In the genomic region with DNA sequence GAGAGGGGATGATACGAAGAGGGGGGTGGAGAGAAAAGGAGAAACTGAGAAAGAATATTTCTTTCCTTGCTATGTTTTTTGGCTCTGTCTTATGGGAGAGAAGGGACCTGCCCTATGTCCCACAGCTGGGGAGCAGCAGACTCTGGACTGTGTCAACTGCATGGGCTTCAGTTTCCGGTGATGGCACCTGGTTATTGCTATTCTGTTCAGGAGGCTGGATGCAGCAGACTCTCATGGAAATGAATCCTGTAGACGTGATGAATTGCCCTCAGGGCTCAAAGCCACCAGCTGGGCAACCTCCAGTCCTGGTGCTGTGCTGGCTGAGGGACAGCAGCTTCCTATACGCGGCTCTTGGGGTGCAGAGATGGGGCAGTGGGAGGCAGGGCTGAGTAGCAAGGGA, we compare ENCODE assay signal across 29 cellular contexts.
"Had no signal": no experiment of that assay in that cellular context is flagged by ENCODE, and none has a peak within 500 bp of the region (broad histone marks: within the 10 kb centered on the region; RNA-seq: fewer than 3 reads in every experiment).

No MANE protein-coding gene starts in this region.

- H3K4me3 Mint-ChIP-seq: dendritic cell treated with granulocyte-macrophage colony-stimulating factor and Interleukin-4, amounts not matched to agents 40 ng/mL and 50 ng/mL, for 4 days; endodermal cell; mesothelial cell of epicardium; naive B cell; natural killer cell treated with Interleukin-12 subunit alpha and Interleukin-12 subunit beta and Interleukin-15 and Interleukin-18, amount 100 ng/mL, for 72 hours; neural crest cell; stimulated activated memory B cell treated with anti-CD40 and anti-IgM and Interleukin-4, amounts not matched to agents 10 μg/mL and 1 μg/mL and 100 μg/mL, for 72 hours; type B pancreatic cell had no signal

- H3K4me1 Mint-ChIP-seq: endodermal cell; mesothelial cell of epicardium; naive B cell; neural crest cell; stimulated activated memory B cell treated with anti-CD40 and anti-IgM and Interleukin-4, amounts not matched to agents 10 μg/mL and 1 μg/mL and 100 μg/mL, for 72 hours had no signal

- H3K27ac Mint-ChIP-seq: dendritic cell treated with granulocyte-macrophage colony-stimulating factor and Interleukin-4, amounts not matched to agents 40 ng/mL and 50 ng/mL, for 4 days; endodermal cell; mesothelial cell of epicardium; naive B cell; natural killer cell treated with Interleukin-12 subunit alpha and Interleukin-12 subunit beta and Interleukin-15 and Interleukin-18, amount 100 ng/mL, for 72 hours; stimulated activated memory B cell treated with anti-CD40 and anti-IgM and Interleukin-4, amounts not matched to agents 10 μg/mL and 1 μg/mL and 100 μg/mL, for 72 hours; type B pancreatic cell had no signal

- H3K27me3 Mint-ChIP-seq: dendritic cell treated with granulocyte-macrophage colony-stimulating factor and Interleukin-4, amounts not matched to agents 40 ng/mL and 50 ng/mL, for 4 days had no signal

- ATAC-seq: esophagus mucosa; gastrocnemius medialis; heart left ventricle; left lung; mucosa of descending colon; natural killer cell treated with Interleukin-12 subunit alpha and Interleukin-12 subunit beta and Interleukin-15 and Interleukin-18, amount 100 ng/mL, for 72 hours; stimulated activated memory B cell treated with anti-CD40 and anti-IgM and Interleukin-4, amounts not matched to agents 10 μg/mL and 1 μg/mL and 100 μg/mL, for 72 hours; stimulated activated naive CD8-positive, alpha-beta T cell treated with anti-CD3 and anti-CD28 coated beads, Interleukin-15, Interleukin-2, amounts not matched to agents 100 U/mL and 50 U/mL, for 24 hours had no signal

- H3K27me3 ChIP-seq: colonic mucosa, gastrocnemius medialis, heart left ventricle, left lung, right atrium auricular region, testis, tibial artery had no signal

- H3K27ac ChIP-seq: colonic mucosa, epithelial cell of prostate, gastrocnemius medialis, heart left ventricle, hepatocyte, left lung, prostate gland, right atrium auricular region, sigmoid colon, testis, tibial artery had no signal

- DNase-seq: colonic mucosa; effector CD8-positive, alpha-beta T cell; endodermal cell; foreskin fibroblast; gastrocnemius medialis; heart left ventricle; kidney; left lung; mesenchymal stem cell; mucosa of descending colon; naive B cell; nucleus accumbens; sigmoid colon; stimulated activated CD4-positive, alpha-beta T cell treated with anti-CD3 and anti-CD28 coated beads, Interleukin-4, amount 100 ng/mL, for 4 hours; stimulated activated naive CD8-positive, alpha-beta T cell treated with anti-CD3 and anti-CD28 coated beads, Interleukin-15, Interleukin-2, amounts not matched to agents 100 U/mL and 50 U/mL, for 24 hours; substantia nigra; testis had no signal

- H3K36me3 Mint-ChIP-seq: mesothelial cell of epicardium; naive B cell; natural killer cell treated with Interleukin-12 subunit alpha and Interleukin-12 subunit beta and Interleukin-15 and Interleukin-18, amount 100 ng/mL, for 72 hours; stimulated activated memory B cell treated with anti-CD40 and anti-IgM and Interleukin-4, amounts not matched to agents 10 μg/mL and 1 μg/mL and 100 μg/mL, for 72 hours; type B pancreatic cell had no signal

- H3K9me3 ChIP-seq: colonic mucosa, gastrocnemius medialis, heart left ventricle, left lung, mucosa of descending colon, prostate gland, right atrium auricular region, sigmoid colon, testis, tibial artery had no signal

- H3K4me3 ChIP-seq: colonic mucosa, gastrocnemius medialis, heart left ventricle, hepatocyte, left lung, mucosa of descending colon, prostate gland, right atrium auricular region, sigmoid colon, testis, tibial artery had no signal

- H3K9me3 Mint-ChIP-seq: dendritic cell treated with granulocyte-macrophage colony-stimulating factor and Interleukin-4, amounts not matched to agents 40 ng/mL and 50 ng/mL, for 4 days; mesothelial cell of epicardium; natural killer cell treated with Interleukin-12 subunit alpha and Interleukin-12 subunit beta and Interleukin-15 and Interleukin-18, amount 100 ng/mL, for 72 hours; neural crest cell; type B pancreatic cell had no signal

- H3K4me1 ChIP-seq: colonic mucosa, gastrocnemius medialis, heart left ventricle, left lung, prostate gland, right atrium auricular region, sigmoid colon, testis, tibial artery had no signal

- H3K36me3 ChIP-seq: colonic mucosa, gastrocnemius medialis, heart left ventricle, left lung, prostate gland, right atrium auricular region, sigmoid colon, tibial artery had no signal
